In the genomic region with DNA sequence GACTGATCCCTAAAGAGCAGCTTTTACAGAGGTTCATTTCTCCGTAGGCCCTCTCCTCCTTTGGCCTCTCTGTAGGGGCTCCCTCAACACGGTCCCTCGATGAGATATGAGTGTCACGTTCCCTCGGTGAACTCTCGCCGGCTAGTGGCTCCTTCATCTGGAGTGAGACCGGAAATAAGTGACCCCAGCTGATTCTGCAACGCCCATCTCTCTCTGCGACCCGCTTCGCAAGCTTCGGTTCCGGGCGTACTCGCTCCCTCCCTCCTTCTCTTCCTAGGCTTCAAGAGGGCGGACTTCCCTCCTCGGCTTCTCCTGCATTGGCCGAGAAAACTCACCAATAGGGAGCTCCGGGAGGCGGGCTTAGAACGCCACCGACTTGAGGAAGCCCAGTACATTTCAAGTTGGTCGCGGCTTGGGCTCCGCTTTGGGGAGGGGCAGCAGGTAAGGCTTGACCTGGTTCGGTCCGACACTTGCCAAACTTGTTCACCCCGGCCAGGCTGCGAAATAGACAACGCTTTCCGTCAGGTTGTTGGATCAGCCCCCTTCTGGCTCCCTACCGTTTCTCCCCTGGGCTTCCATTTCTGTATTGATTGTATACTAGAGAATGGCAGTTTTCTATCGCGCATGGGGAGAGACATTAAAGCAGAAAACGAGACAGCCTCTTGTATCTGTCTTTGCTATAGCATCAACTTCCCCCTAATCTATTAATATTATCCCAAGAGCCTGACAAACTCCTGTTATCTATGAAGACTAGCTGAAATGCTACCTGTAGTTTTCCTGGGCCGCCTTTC, we compare ENCODE assay signal across 1 cellular context.
TF ChIP-seq lines count a peak whose summit lies in the region.

A gene (minus strand): TSS at position 248 of the 791 bp plus-strand sequence. CDS start 2,816 bp downstream, outside the sequence.
A gene with protein sequence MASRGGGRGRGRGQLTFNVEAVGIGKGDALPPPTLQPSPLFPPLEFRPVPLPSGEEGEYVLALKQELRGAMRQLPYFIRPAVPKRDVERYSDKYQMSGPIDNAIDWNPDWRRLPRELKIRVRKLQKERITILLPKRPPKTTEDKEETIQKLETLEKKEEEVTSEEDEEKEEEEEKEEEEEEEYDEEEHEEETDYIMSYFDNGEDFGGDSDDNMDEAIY (plus strand): TSS at position 363 of the 791 bp plus-strand sequence. CDS start 10,176 bp downstream, outside the sequence.

TF ChIP-seq in HepG2, 621 proteins besides CTCF, POLR2A, EP300 and RAD21 (continued from another document):
- TF ChIP-seq, protein P1, sequence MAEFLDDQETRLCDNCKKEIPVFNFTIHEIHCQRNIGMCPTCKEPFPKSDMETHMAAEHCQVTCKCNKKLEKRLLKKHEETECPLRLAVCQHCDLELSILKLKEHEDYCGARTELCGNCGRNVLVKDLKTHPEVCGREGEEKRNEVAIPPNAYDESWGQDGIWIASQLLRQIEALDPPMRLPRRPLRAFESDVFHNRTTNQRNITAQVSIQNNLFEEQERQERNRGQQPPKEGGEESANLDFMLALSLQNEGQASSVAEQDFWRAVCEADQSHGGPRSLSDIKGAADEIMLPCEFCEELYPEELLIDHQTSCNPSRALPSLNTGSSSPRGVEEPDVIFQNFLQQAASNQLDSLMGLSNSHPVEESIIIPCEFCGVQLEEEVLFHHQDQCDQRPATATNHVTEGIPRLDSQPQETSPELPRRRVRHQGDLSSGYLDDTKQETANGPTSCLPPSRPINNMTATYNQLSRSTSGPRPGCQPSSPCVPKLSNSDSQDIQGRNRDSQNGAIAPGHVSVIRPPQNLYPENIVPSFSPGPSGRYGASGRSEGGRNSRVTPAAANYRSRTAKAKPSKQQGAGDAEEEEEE (CRISPR knock-in tag; IDR thresholded peaks at IDR 0.05; ENCODE audit: borderline replicate concordance): no peak
- TF ChIP-seq KLF12 (CRISPR knock-in tag; IDR thresholded peaks at IDR 0.05; ENCODE audit: borderline replicate concordance): 0 out of 2 replicates have a peak, but pooled peaks have one; percentile 54
- TF ChIP-seq SIN3A (IDR thresholded peaks at IDR 0.05; ENCODE audit: borderline replicate concordance, low read depth, low read length): peak; percentile 86; the same call in 1 of the 2 replicates
- peak; percentile 61; the same call in 1 of the 2 replicates for TF ChIP-seq ZNF350 (CRISPR knock-in tag; IDR thresholded peaks at IDR 0.05; ENCODE audit: borderline replicate concordance, low read depth)
- peak; percentile 67; the same call in 1 of the 2 replicates for TF ChIP-seq SP4 (CRISPR knock-in tag; IDR thresholded peaks at IDR 0.05)
- TF ChIP-seq KAT8 (CRISPR knock-in tag; IDR thresholded peaks at IDR 0.05): peak; percentile 88
- TF ChIP-seq, protein P2, sequence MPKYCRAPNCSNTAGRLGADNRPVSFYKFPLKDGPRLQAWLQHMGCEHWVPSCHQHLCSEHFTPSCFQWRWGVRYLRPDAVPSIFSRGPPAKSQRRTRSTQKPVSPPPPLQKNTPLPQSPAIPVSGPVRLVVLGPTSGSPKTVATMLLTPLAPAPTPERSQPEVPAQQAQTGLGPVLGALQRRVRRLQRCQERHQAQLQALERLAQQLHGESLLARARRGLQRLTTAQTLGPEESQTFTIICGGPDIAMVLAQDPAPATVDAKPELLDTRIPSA (CRISPR knock-in tag; IDR thresholded peaks at IDR 0.05; ENCODE audit: borderline replicate concordance): no peak
- TF ChIP-seq KMT2A (CRISPR knock-in tag; IDR thresholded peaks at IDR 0.05): 0 out of 2 replicates have a peak, but pooled peaks have one; percentile 52
- no peak for TF ChIP-seq KLF6 (CRISPR knock-in tag; IDR thresholded peaks at IDR 0.05)
- TF ChIP-seq, protein P3, sequence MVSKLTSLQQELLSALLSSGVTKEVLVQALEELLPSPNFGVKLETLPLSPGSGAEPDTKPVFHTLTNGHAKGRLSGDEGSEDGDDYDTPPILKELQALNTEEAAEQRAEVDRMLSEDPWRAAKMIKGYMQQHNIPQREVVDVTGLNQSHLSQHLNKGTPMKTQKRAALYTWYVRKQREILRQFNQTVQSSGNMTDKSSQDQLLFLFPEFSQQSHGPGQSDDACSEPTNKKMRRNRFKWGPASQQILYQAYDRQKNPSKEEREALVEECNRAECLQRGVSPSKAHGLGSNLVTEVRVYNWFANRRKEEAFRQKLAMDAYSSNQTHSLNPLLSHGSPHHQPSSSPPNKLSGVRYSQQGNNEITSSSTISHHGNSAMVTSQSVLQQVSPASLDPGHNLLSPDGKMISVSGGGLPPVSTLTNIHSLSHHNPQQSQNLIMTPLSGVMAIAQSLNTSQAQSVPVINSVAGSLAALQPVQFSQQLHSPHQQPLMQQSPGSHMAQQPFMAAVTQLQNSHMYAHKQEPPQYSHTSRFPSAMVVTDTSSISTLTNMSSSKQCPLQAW (CRISPR knock-in tag; IDR thresholded peaks at IDR 0.05): peak; percentile 50; the same call in 1 of the 2 replicates
- TF ChIP-seq ZNF34 (CRISPR knock-in tag; IDR thresholded peaks at IDR 0.05; ENCODE audit: borderline replicate concordance): no peak
- TF ChIP-seq ELF3 (CRISPR knock-in tag; IDR thresholded peaks at IDR 0.05): peak; percentile 79
- TF ChIP-seq YEATS2 (CRISPR knock-in tag; IDR thresholded peaks at IDR 0.05; ENCODE audit: borderline replicate concordance): peak; percentile 68; the same call in 1 of the 2 replicates
- peak; percentile 33; the same call in 1 of the 2 replicates for TF ChIP-seq MIXL1 (CRISPR knock-in tag; IDR thresholded peaks at IDR 0.05)
- no peak for TF ChIP-seq DNMT3B (CRISPR knock-in tag; conservative IDR thresholded peaks at IDR 0.05)
- 0 out of 2 replicates have a peak, but pooled peaks have one; percentile 24 for TF ChIP-seq GLI4 (CRISPR knock-in tag; IDR thresholded peaks at IDR 0.05; ENCODE audit: borderline replicate concordance)
- peak; percentile 37; the same call in 1 of the 2 replicates for TF ChIP-seq ZNF766 (CRISPR knock-in tag; IDR thresholded peaks at IDR 0.05; ENCODE audit: borderline replicate concordance)
- peak; percentile 68; the same call in 1 of the 2 replicates for TF ChIP-seq ZFY (CRISPR knock-in tag; IDR thresholded peaks at IDR 0.05)
- TF ChIP-seq, protein P4, sequence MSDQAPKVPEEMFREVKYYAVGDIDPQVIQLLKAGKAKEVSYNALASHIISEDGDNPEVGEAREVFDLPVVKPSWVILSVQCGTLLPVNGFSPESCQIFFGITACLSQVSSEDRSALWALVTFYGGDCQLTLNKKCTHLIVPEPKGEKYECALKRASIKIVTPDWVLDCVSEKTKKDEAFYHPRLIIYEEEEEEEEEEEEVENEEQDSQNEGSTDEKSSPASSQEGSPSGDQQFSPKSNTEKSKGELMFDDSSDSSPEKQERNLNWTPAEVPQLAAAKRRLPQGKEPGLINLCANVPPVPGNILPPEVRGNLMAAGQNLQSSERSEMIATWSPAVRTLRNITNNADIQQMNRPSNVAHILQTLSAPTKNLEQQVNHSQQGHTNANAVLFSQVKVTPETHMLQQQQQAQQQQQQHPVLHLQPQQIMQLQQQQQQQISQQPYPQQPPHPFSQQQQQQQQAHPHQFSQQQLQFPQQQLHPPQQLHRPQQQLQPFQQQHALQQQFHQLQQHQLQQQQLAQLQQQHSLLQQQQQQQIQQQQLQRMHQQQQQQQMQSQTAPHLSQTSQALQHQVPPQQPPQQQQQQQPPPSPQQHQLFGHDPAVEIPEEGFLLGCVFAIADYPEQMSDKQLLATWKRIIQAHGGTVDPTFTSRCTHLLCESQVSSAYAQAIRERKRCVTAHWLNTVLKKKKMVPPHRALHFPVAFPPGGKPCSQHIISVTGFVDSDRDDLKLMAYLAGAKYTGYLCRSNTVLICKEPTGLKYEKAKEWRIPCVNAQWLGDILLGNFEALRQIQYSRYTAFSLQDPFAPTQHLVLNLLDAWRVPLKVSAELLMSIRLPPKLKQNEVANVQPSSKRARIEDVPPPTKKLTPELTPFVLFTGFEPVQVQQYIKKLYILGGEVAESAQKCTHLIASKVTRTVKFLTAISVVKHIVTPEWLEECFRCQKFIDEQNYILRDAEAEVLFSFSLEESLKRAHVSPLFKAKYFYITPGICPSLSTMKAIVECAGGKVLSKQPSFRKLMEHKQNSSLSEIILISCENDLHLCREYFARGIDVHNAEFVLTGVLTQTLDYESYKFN (CRISPR knock-in tag; conservative IDR thresholded peaks at IDR 0.05): peak; percentile 56
- TF ChIP-seq ZNF3 (CRISPR knock-in tag; IDR thresholded peaks at IDR 0.05): no peak
